21 cellular contexts compared by ENCODE assay signal in the genomic region with DNA sequence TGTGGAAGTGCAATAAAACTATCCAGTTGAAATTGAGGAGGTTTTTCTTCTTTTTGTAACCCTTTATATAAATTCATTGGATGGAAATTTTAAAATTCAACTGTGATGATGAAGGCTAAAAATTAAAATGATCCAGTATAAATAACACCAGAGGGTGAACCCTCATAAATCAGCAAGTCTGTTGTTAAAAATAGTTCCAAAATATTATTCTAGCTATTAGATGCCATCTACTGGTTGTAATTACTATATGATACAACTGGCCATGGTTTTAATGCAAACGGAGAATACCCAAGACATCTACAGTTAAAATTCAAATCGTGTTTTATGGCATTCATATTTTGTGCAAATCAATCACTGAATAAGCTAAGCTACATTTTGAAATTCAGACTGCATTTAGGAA. TPM values are rescaled to one million over a fixed set of nuclear protein-coding genes. Genes with fewer than 3 reads are reported as not detected.
DNase-seq lines count a peak whose midpoint lies in the region; ATAC-seq and TF ChIP-seq lines count a peak whose summit lies in the region.
"Had no signal": no experiment of that assay in that cellular context is flagged by ENCODE, and none has a peak within 500 bp of the region (broad histone marks: within the 10 kb centered on the region; RNA-seq: fewer than 3 reads in every experiment).

No MANE protein-coding gene starts in this region.

- no peak overlapping the region for H3K27ac ChIP-seq in MM.1S (ENCODE audit: low read length)
- no peak overlapping the region for H3K27ac ChIP-seq in body of pancreas
- no peak overlapping the region for H3K27ac ChIP-seq in neural cell (ENCODE audit: low read length)
- no peak overlapping the region for H3K27ac ChIP-seq in esophagus squamous epithelium
- H3K27ac ChIP-seq: neural progenitor cell had no signal

- no peaks in the 10 kb centered on the region for H4K20me1 ChIP-seq in MM.1S (ENCODE audit: insufficient read depth, low read length)
- H4K20me1 ChIP-seq in neural cell (ENCODE audit: insufficient read depth), result no peaks in the 10 kb centered on the region

- WGBS in body of pancreas, 2 donors, result 26 to 29% methylated on average over 2 of the region's 2 CpGs
- WGBS in esophagus squamous epithelium, 2 donors, result 35 to 39% methylated on average over 2 of the region's 2 CpGs

- intact Hi-C loops in body of pancreas (cut with DNase I) (no loop called here), esophagus squamous epithelium (cut with DNase I) (no loop called here)

- H3K79me2 ChIP-seq in MM.1S (ENCODE audit: low read length) (no peaks in the 10 kb centered on the region), neural cell (replicated peaks; ENCODE audit: insufficient read depth, low read length) (no peaks in the 10 kb centered on the region)

- no peak overlapping the region for H3K4me3 ChIP-seq in MM.1S (ENCODE audit: low read length)
- no peak overlapping the region for H3K4me3 ChIP-seq in body of pancreas
- H3K4me3 ChIP-seq in neural cell (ENCODE audit: low read length), result no peak overlapping the region
- no peak overlapping the region for H3K4me3 ChIP-seq in esophagus squamous epithelium
- H3K4me3 ChIP-seq: neural progenitor cell had no signal

- no peaks in the 10 kb centered on the region for H3K4me1 ChIP-seq in MM.1S (ENCODE audit: low read length)
- no peaks in the 10 kb centered on the region for H3K4me1 ChIP-seq in body of pancreas
- H3K4me1 ChIP-seq in esophagus squamous epithelium, result no peaks in the 10 kb centered on the region
- H3K4me1 ChIP-seq: neural progenitor cell had no signal

- TF ChIP-seq CTCF in MM.1S (IDR thresholded peaks at IDR 0.05; ENCODE audit: low read length), result peak; percentile 10; the same call in 1 of the 2 replicates
- TF ChIP-seq CTCF in body of pancreas (IDR thresholded peaks at IDR 0.05), result peak in 5 of 7 experiments; percentile 14 to 39 (median 27)
- peak; percentile 45 for TF ChIP-seq CTCF in neural cell (IDR thresholded peaks at IDR 0.05; ENCODE audit: poor library complexity, severe bottlenecking)
- peak in 1 of 6 experiments; percentile 18 for TF ChIP-seq CTCF in esophagus squamous epithelium (IDR thresholded peaks at IDR 0.05)

- no peak for TF ChIP-seq EP300 in neural cell (conservative IDR thresholded peaks at IDR 0.05; ENCODE audit: poor library complexity, severe bottlenecking)

- peak; percentile 49 for TF ChIP-seq RAD21 in neural cell (conservative IDR thresholded peaks at IDR 0.05)

- ATAC-seq in body of pancreas, result no peak
- no peak for ATAC-seq in HG03521 (IDR thresholded peaks at IDR 0.05; ENCODE audit: unreplicated experiment)
- ATAC-seq: activated CD8-positive, alpha-beta memory T cell treated with anti-CD3 and anti-CD28 coated beads, Interleukin-2, amount 10 ng/mL, durations not matched to agents 7 days and 5 days had no signal

- TF ChIP-seq POLR2A in body of pancreas (IDR thresholded peaks at IDR 0.05) (no peak), esophagus squamous epithelium (IDR thresholded peaks at IDR 0.05) (no peak)

- H3K9me3 ChIP-seq in MM.1S (replicated peaks; ENCODE audit: insufficient read depth, low read length) (no peaks in the 10 kb centered on the region), body of pancreas (no peaks in the 10 kb centered on the region), neural cell (ENCODE audit: low read length) (no peaks in the 10 kb centered on the region), esophagus squamous epithelium (no peaks in the 10 kb centered on the region)

- no peaks in the 10 kb centered on the region for H3F3A ChIP-seq in MM.1S (ENCODE audit: insufficient read depth, low read length)
- H3F3A ChIP-seq in neural cell (ENCODE audit: insufficient read depth, low read length, poor library complexity, severe bottlenecking), result no peaks in the 10 kb centered on the region

- H2AFZ ChIP-seq in MM.1S (ENCODE audit: low read length) (no peak overlapping the region), neural cell (ENCODE audit: low read depth, low read length) (no peak overlapping the region)
- H2AFZ ChIP-seq: neural progenitor cell had no signal

- H3K4me2 ChIP-seq in MM.1S (ENCODE audit: low read depth, low read length) (no peak overlapping the region), neural cell (ENCODE audit: low read length) (no peak overlapping the region)
- H3K4me2 ChIP-seq: neural progenitor cell had no signal

- no peak overlapping the region for H3K9ac ChIP-seq in MM.1S (ENCODE audit: low read length)
- H3K9ac ChIP-seq in neural cell (ENCODE audit: low read length), result no peak overlapping the region
- H3K9ac ChIP-seq: neural progenitor cell had no signal

- no peaks in the 10 kb centered on the region for H3K9me2 ChIP-seq in MM.1S (replicated peaks; ENCODE audit: insufficient read depth, low read length)
- no peaks in the 10 kb centered on the region for H3K9me2 ChIP-seq in neural cell (ENCODE audit: insufficient read depth, low read length)

- H3K36me3 ChIP-seq in MM.1S (replicated peaks; ENCODE audit: insufficient read depth, low read length) (no peaks in the 10 kb centered on the region), body of pancreas (replicated peaks in 1 of 2; ENCODE audit: insufficient read depth in 1 of 2, low read depth in 2 of 2) (no peaks in the 10 kb centered on the region), neural cell (ENCODE audit: insufficient read depth, low read length) (no peaks in the 10 kb centered on the region), esophagus squamous epithelium (no peaks in the 10 kb centered on the region)
- H3K36me3 ChIP-seq: neural progenitor cell had no signal

- DNase-seq in NCI-H2171 treated with DMSO at 0.1 percent for 48 hours (lab: John Stamatoyannopoulos, UW), result peak; percentile 28
- no peak for DNase-seq in NCI-H2171 (lab: John Stamatoyannopoulos, UW)
- no peak for DNase-seq in MM.1S
- no peak for DNase-seq in body of pancreas
- no peak for DNase-seq in amniotic stem cell (lab: John Stamatoyannopoulos, UW)
- DNase-seq in esophagus squamous epithelium (lab: John Stamatoyannopoulos, UW), result no peak
- DNase-seq: activated CD4-positive, CD25-positive, alpha-beta regulatory T cell treated with anti-CD3 and anti-CD28 coated beads, Interleukin-2, amount 50 U/mL, for 72 hours; activated CD8-positive, alpha-beta memory T cell treated with anti-CD3 and anti-CD28 coated beads, Interleukin-2, amount 10 ng/mL, durations not matched to agents 7 days and 5 days; activated effector memory CD4-positive, alpha-beta T cell treated with anti-CD3 and anti-CD28 coated beads, Interleukin-2, amount 50 U/mL, for 16 hours; anterior cingulate cortex; cortex of kidney; glutamatergic neuron; NCI-H2029; NK-92 treated with Interleukin-12 subunit alpha and Interleukin-12 subunit beta, amount 100 ng/mL, for 24 hours; retina; SHP77 treated with DMSO at 0.1 percent for 48 hours; T-helper 9 cell had no signal

- H3K27me3 ChIP-seq in MM.1S (replicated peaks; ENCODE audit: insufficient read depth, low read length) (no peaks in the 10 kb centered on the region), body of pancreas (no peaks in the 10 kb centered on the region), neural cell (ENCODE audit: insufficient read depth, low read depth, low read length) (no peaks in the 10 kb centered on the region), esophagus squamous epithelium (peaks cover 0 to 9% (median 0%) of the 10 kb centered on the region in 4 donors)
- H3K27me3 ChIP-seq: neural progenitor cell had no signal

TF ChIP-seq in neural cell, 6 proteins besides CTCF, POLR2A, EP300 and RAD21:
- TF ChIP-seq, protein P1, sequence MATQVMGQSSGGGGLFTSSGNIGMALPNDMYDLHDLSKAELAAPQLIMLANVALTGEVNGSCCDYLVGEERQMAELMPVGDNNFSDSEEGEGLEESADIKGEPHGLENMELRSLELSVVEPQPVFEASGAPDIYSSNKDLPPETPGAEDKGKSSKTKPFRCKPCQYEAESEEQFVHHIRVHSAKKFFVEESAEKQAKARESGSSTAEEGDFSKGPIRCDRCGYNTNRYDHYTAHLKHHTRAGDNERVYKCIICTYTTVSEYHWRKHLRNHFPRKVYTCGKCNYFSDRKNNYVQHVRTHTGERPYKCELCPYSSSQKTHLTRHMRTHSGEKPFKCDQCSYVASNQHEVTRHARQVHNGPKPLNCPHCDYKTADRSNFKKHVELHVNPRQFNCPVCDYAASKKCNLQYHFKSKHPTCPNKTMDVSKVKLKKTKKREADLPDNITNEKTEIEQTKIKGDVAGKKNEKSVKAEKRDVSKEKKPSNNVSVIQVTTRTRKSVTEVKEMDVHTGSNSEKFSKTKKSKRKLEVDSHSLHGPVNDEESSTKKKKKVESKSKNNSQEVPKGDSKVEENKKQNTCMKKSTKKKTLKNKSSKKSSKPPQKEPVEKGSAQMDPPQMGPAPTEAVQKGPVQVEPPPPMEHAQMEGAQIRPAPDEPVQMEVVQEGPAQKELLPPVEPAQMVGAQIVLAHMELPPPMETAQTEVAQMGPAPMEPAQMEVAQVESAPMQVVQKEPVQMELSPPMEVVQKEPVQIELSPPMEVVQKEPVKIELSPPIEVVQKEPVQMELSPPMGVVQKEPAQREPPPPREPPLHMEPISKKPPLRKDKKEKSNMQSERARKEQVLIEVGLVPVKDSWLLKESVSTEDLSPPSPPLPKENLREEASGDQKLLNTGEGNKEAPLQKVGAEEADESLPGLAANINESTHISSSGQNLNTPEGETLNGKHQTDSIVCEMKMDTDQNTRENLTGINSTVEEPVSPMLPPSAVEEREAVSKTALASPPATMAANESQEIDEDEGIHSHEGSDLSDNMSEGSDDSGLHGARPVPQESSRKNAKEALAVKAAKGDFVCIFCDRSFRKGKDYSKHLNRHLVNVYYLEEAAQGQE (IDR thresholded peaks at IDR 0.05; ENCODE audit: borderline replicate concordance), result no peak
- peak; percentile 57 for TF ChIP-seq SMC3 (conservative IDR thresholded peaks at IDR 0.05; ENCODE audit: poor library complexity)

RNA-seq across cellular contexts. Expression of gene TMEM200C, which starts 53.8 kb away (rescaled TPM):
- under 1 TPM in 1 of 2 donors, not detected in 1; 0.78 TPM for total RNA-seq in body of pancreas
- polyA plus RNA-seq in neural cell, result 7.9 and 8.2 TPM in 2 replicates
- 25.0 and 29.7 TPM in 2 replicates for polyA minus RNA-seq in neural cell
- under 1 TPM in 2 of 4 donors, not detected in 2; 0.04 to 0.38 TPM for total RNA-seq in esophagus squamous epithelium
- total RNA-seq: activated CD8-positive, alpha-beta memory T cell treated with anti-CD3 and anti-CD28 coated beads, Interleukin-2, amount 10 ng/mL, durations not matched to agents 7 days and 5 days; LHCN-M2 had no signal
